In genomic region chr7:154864531-154864908, GRCh38 we compare ENCODE assay signal across 21 cellular contexts.
"Had no signal": no experiment of that assay in that cellular context is flagged by ENCODE, and none has a peak within 500 bp of the region (broad histone marks: within the 10 kb centered on the region; RNA-seq: fewer than 3 reads in every experiment).

No MANE protein-coding gene starts in this region.

- ATAC-seq: activated CD4-positive, CD25-positive, alpha-beta regulatory T cell treated with anti-CD3 and anti-CD28 coated beads, Interleukin-2, amount 50 U/mL, for 24 hours; left ventricle myocardium superior; stimulated activated naive B cell treated with anti-CD40 and anti-IgM and Interleukin-4, amounts not matched to agents 10 μg/mL and 1 μg/mL and 100 μg/mL, for 72 hours had no signal

- DNase-seq: activated CD4-positive, alpha-beta T cell treated with anti-CD3 and anti-CD28 coated beads for 48 hours; activated CD4-positive, alpha-beta T cell treated with anti-CD3 and anti-CD28 coated beads, Interleukin-2, amount 50 U/mL, for 48 hours; activated CD8-positive, alpha-beta memory T cell treated with anti-CD3 and anti-CD28 coated beads for 24 hours; activated effector memory CD4-positive, alpha-beta T cell treated with Interleukin-2 at 50 U/mL for 16 hours; activated naive CD4-positive, alpha-beta T cell treated with Interleukin-2 at 50 U/mL for 16 hours; anterior cingulate cortex; dermis blood vessel endothelial cell; effector CD4-positive, alpha-beta T cell; esophagus squamous epithelium; glutamatergic neuron; left ventricle myocardium superior; nephron progenitor cell; ovary; stimulated activated CD4-positive, alpha-beta T cell treated with anti-CD3 and anti-CD28 coated beads, Interleukin-15, amount 100 ng/mL, for 24 hours; stimulated activated CD4-positive, alpha-beta T cell treated with anti-CD3 and anti-CD28 coated beads, Interleukin-2, amount 100 ng/mL, for 24 hours; stimulated activated naive B cell treated with anti-CD40 and anti-IgM and Interleukin-4, amounts not matched to agents 10 μg/mL and 1 μg/mL and 100 μg/mL, for 72 hours; stomach; thyroid gland; upper lobe of left lung; WERI-Rb-1 had no signal
